ENCODE assay signal across 9 cellular contexts in the genomic region with DNA sequence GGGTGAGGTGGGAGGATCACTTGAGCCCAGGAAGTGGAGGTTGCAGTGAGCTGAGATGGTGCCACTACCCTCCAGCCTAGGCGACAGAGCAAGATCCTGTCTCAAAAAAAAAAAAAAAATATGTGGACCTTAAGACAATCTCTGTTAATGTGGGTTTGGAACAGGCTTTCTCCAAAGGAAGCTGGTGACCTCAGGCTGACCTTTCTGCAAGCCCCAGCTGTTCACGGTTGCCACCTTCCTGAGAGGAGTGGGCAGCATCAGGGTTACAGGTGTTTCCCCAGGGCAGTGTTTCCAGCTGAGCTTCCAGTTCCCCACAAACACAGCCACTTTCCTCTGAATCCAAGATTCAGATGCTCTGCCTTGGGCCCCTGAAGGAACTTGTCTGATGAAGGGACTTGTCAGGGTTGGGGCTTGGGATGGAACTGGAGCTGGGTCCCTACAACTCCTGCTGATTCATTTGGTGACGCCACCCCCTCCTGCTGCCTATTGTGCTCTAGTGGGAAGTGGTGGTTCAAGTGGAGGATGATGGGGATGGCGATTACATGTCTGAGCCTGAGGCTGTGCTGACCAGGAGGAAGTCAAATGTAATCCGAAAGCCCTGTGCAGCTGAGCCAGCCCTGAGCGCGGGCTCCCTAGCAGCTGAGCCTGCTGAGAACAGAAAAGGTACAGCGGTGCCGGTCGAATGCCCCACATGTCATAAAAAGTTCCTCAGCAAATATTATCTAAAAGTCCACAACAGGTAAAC. TPM values are rescaled to one million over a fixed set of nuclear protein-coding genes. Genes with fewer than 3 reads are reported as not detected.
A peak's percentile ranks its signal among the peaks of the same experiment; 100 is the strongest.
DNase-seq lines count a peak whose midpoint lies in the region; ATAC-seq and TF ChIP-seq lines count a peak whose summit lies in the region.
"Had no signal": no experiment of that assay in that cellular context is flagged by ENCODE, and none has a peak within 500 bp of the region (broad histone marks: within the 10 kb centered on the region; RNA-seq: fewer than 3 reads in every experiment).

No MANE protein-coding gene starts in this region.

- TF ChIP-seq CTCF in lung (IDR thresholded peaks at IDR 0.05; ENCODE audit: control extremely low read depth, extremely low read depth), result no peak

- no peaks in the 10 kb centered on the region for H3K36me3 Mint-ChIP-seq in CD4-positive, CD25-positive, alpha-beta regulatory T cell
- peaks cover 5% of the 10 kb centered on the region for H3K36me3 Mint-ChIP-seq in activated CD4-positive, alpha-beta memory T cell treated with anti-CD3 and anti-CD28 coated beads, Interleukin-2, amount 10 ng/mL, durations not matched to agents 7 days and 5 days (ENCODE audit: low read depth)

- H3K4me3 ChIP-seq in CD4-positive, CD25-positive, alpha-beta regulatory T cell (ENCODE audit: low read depth, low read length), result peak overlapping the region; percentile 7
- no peak overlapping the region for H3K4me3 ChIP-seq in lung

- H3K27ac ChIP-seq in CD4-positive, CD25-positive, alpha-beta regulatory T cell (ENCODE audit: insufficient read depth, low read length, poor library complexity, severe bottlenecking), result peak overlapping the region; percentile 26
- H3K27ac ChIP-seq in lung (ENCODE audit: low read depth in 1 of 2, low read length in 1 of 2), result peak overlapping the region; percentile 7 to 9

- POLR2A ChIA-PET in activated CD4-positive, alpha-beta memory T cell treated with anti-CD3 and anti-CD28 coated beads, Interleukin-2, amount 10 ng/mL, durations not matched to agents 7 days and 5 days (lab: Charles Lee), result interaction anchor here (1.0 to 6.2 kb wide), 5 partner anchors 10 to 32 kb away, joined by 3 to 94 read pairs (median 10); a partner anchor contains a TSS

- no peaks in the 10 kb centered on the region for H3K9me3 Mint-ChIP-seq in CD4-positive, CD25-positive, alpha-beta regulatory T cell
- H3K9me3 Mint-ChIP-seq in activated CD4-positive, alpha-beta memory T cell treated with anti-CD3 and anti-CD28 coated beads, Interleukin-2, amount 10 ng/mL, durations not matched to agents 7 days and 5 days, result no peaks in the 10 kb centered on the region

- ATAC-seq in CD4-positive, CD25-positive, alpha-beta regulatory T cell (ENCODE audit: low read depth in 2 of 2), result no peak
- peak; percentile 13 for ATAC-seq in lung (ENCODE audit: insufficient read depth, low FRiP score)

- H3K27me3 Mint-ChIP-seq in CD4-positive, CD25-positive, alpha-beta regulatory T cell, result peaks cover 4% of the 10 kb centered on the region
- H3K27me3 Mint-ChIP-seq in activated CD4-positive, alpha-beta memory T cell treated with anti-CD3 and anti-CD28 coated beads, Interleukin-2, amount 10 ng/mL, durations not matched to agents 7 days and 5 days, result no peaks in the 10 kb centered on the region

- no peaks in the 10 kb centered on the region for H3K9me3 ChIP-seq in CD4-positive, CD25-positive, alpha-beta regulatory T cell (ENCODE audit: control insufficient read depth in 2 of 2, low read length in 2 of 2)
- H3K9me3 ChIP-seq in lung (ENCODE audit: control insufficient read depth in 2 of 2, insufficient read depth in 1 of 2, low read length in 1 of 2), result no peaks in the 10 kb centered on the region

- H3K4me1 ChIP-seq in CD4-positive, CD25-positive, alpha-beta regulatory T cell (ENCODE audit: control insufficient read depth, insufficient read depth, low read length, poor library complexity, severe bottlenecking), result peaks cover 35% of the 10 kb centered on the region
- peaks cover 0 to 8% of the 10 kb centered on the region in 2 donors for H3K4me1 ChIP-seq in lung (ENCODE audit: control insufficient read depth in 2 of 2, insufficient read depth in 2 of 2, low read length in 2 of 2)

- CTCF ChIA-PET in activated CD4-positive, alpha-beta memory T cell treated with anti-CD3 and anti-CD28 coated beads, Interleukin-2, amount 10 ng/mL, durations not matched to agents 7 days and 5 days (lab: Charles Lee), result interaction anchor here (0.6 to 2.4 kb wide), 7 partner anchors 19 to 238 kb away, joined by 3 to 7 read pairs (median 4); a partner anchor contains a TSS

- H3K4me3 Mint-ChIP-seq in CD4-positive, CD25-positive, alpha-beta regulatory T cell, result peak overlapping the region; percentile 89 to 99 (median 96)
- peak overlapping the region; percentile 83 for H3K4me3 Mint-ChIP-seq in activated CD4-positive, alpha-beta memory T cell treated with anti-CD3 and anti-CD28 coated beads, Interleukin-2, amount 10 ng/mL, durations not matched to agents 7 days and 5 days

- in situ Hi-C loops in KBM-7 (cut with MboI; ENCODE audit: low pct_unique_long_range_greater_than_20kb, low sequenced_read_pairs), result no loop called here

- no peaks in the 10 kb centered on the region for H3K36me3 ChIP-seq in CD4-positive, CD25-positive, alpha-beta regulatory T cell (ENCODE audit: control insufficient read depth, insufficient read depth, low read length)
- no peaks in the 10 kb centered on the region for H3K36me3 ChIP-seq in lung (ENCODE audit: control insufficient read depth in 2 of 2, insufficient read depth in 2 of 2, low read length in 2 of 2)

- H3K27ac Mint-ChIP-seq in CD4-positive, CD25-positive, alpha-beta regulatory T cell, result peak overlapping the region in 2 of 3 donors; percentile 59 to 94
- H3K27ac Mint-ChIP-seq in activated CD4-positive, alpha-beta memory T cell treated with anti-CD3 and anti-CD28 coated beads, Interleukin-2, amount 10 ng/mL, durations not matched to agents 7 days and 5 days, result peak overlapping the region; percentile 52

- no peak for DNase-seq in CD4-positive, CD25-positive, alpha-beta regulatory T cell
- peak; percentile 77 for DNase-seq in KBM-7
- no peak for DNase-seq in activated CD4-positive, alpha-beta memory T cell treated with anti-CD3 and anti-CD28 coated beads, Interleukin-2, amount 10 ng/mL, durations not matched to agents 7 days and 5 days
- peak; percentile 48 for DNase-seq in lung (ENCODE audit: low spot score)
- DNase-seq in GM19238 (ENCODE audit: insufficient read length, low spot score), result no peak
- no peak for DNase-seq in NCI-H748 treated with DMSO at 0.1 percent for 48 hours (lab: John Stamatoyannopoulos, UW)
- DNase-seq in stimulated activated CD4-positive, alpha-beta T cell treated with anti-CD3 and anti-CD28 coated beads, Interleukin-12 subunit alpha, Interleukin-12 subunit beta, amount 100 ng/mL, for 4 hours, result no peak
- DNase-seq in cerebellar cortex (ENCODE audit: low spot score), result no peak
- DNase-seq: hippocampal formation had no signal

- 25 to 59% methylated on average over 10 of the region's 10 CpGs for WGBS in lung, 2 donors

- no peaks in the 10 kb centered on the region for H3K27me3 ChIP-seq in CD4-positive, CD25-positive, alpha-beta regulatory T cell (ENCODE audit: control insufficient read depth, insufficient read depth, low read length)
- no peaks in the 10 kb centered on the region for H3K27me3 ChIP-seq in lung (ENCODE audit: control insufficient read depth, insufficient read depth)

- peaks cover 0 to 55% (median 28%) of the 10 kb centered on the region in 4 donors for H3K4me1 Mint-ChIP-seq in CD4-positive, CD25-positive, alpha-beta regulatory T cell
- peaks cover 41% of the 10 kb centered on the region for H3K4me1 Mint-ChIP-seq in activated CD4-positive, alpha-beta memory T cell treated with anti-CD3 and anti-CD28 coated beads, Interleukin-2, amount 10 ng/mL, durations not matched to agents 7 days and 5 days

RNA-seq across cellular contexts. Expression of a gene that starts 1.9 kb away (rescaled TPM):
- 41.8 TPM for total RNA-seq in CD4-positive, CD25-positive, alpha-beta regulatory T cell
- polyA plus RNA-seq in CD4-positive, CD25-positive, alpha-beta regulatory T cell, result 10 to 100 TPM; 18.6 to 24.8 (median 21.9) TPM
- 10 to 100 TPM; 33.2 to 42.3 TPM for total RNA-seq in activated CD4-positive, alpha-beta memory T cell treated with anti-CD3 and anti-CD28 coated beads, Interleukin-2, amount 10 ng/mL, durations not matched to agents 7 days and 5 days
- total RNA-seq in lung, result 10 to 100 TPM; 21.6 to 41.3 TPM
- 10 to 100 TPM; 33.0 to 35.5 TPM for polyA plus RNA-seq in lung

RNA-seq across cellular contexts. Expression of a gene that starts 20.9 kb away (rescaled TPM):
- 34.4 TPM for total RNA-seq in CD4-positive, CD25-positive, alpha-beta regulatory T cell
- 10 to 100 TPM; 16.7 to 46.6 (median 26.2) TPM for polyA plus RNA-seq in CD4-positive, CD25-positive, alpha-beta regulatory T cell
- 10 to 100 TPM; 26.7 to 27.0 TPM for total RNA-seq in activated CD4-positive, alpha-beta memory T cell treated with anti-CD3 and anti-CD28 coated beads, Interleukin-2, amount 10 ng/mL, durations not matched to agents 7 days and 5 days
- 10 to 100 TPM; 16.0 to 31.3 TPM for total RNA-seq in lung
- 10 to 100 TPM in 1 of 2 donors, 1 to 10 TPM in 1; 9.2 to 23.3 TPM for polyA plus RNA-seq in lung

RNA-seq across cellular contexts. Expression of a gene that starts 26.6 kb away (rescaled TPM):
- not detected for total RNA-seq in CD4-positive, CD25-positive, alpha-beta regulatory T cell
- under 1 TPM in 1 of 4 donors, not detected in 3; 0.09 TPM for polyA plus RNA-seq in CD4-positive, CD25-positive, alpha-beta regulatory T cell
- total RNA-seq in activated CD4-positive, alpha-beta memory T cell treated with anti-CD3 and anti-CD28 coated beads, Interleukin-2, amount 10 ng/mL, durations not matched to agents 7 days and 5 days, result under 1 TPM in 1 of 2 experiments, not detected in 1; 0.08 TPM
- total RNA-seq in lung, result under 1 TPM; 0.21 to 0.51 TPM
- under 1 TPM; 0.02 to 0.08 TPM for polyA plus RNA-seq in lung

RNA-seq across cellular contexts. Expression of a gene that starts 27.4 kb away (rescaled TPM):
- 74.7 TPM for total RNA-seq in CD4-positive, CD25-positive, alpha-beta regulatory T cell
- 10 to 100 TPM; 11.0 to 23.0 (median 18.9) TPM for polyA plus RNA-seq in CD4-positive, CD25-positive, alpha-beta regulatory T cell
- 10 to 100 TPM; 39.1 to 40.8 TPM for total RNA-seq in activated CD4-positive, alpha-beta memory T cell treated with anti-CD3 and anti-CD28 coated beads, Interleukin-2, amount 10 ng/mL, durations not matched to agents 7 days and 5 days
- total RNA-seq in lung, result 10 to 100 TPM; 26.4 to 29.4 TPM
- 1 to 10 TPM; 3.4 to 6.9 TPM for polyA plus RNA-seq in lung

RNA-seq across cellular contexts. Expression of a gene that starts 31.8 kb away (rescaled TPM):
- 7.5 TPM for total RNA-seq in CD4-positive, CD25-positive, alpha-beta regulatory T cell
- polyA plus RNA-seq in CD4-positive, CD25-positive, alpha-beta regulatory T cell, result 1 to 10 TPM; 4.7 to 6.2 (median 5.3) TPM
- total RNA-seq in activated CD4-positive, alpha-beta memory T cell treated with anti-CD3 and anti-CD28 coated beads, Interleukin-2, amount 10 ng/mL, durations not matched to agents 7 days and 5 days, result 10 to 100 TPM; 15.4 to 17.2 TPM
- 10 to 100 TPM in 1 of 2 donors, 1 to 10 TPM in 1; 8.9 to 20.6 TPM for total RNA-seq in lung
- 1 to 10 TPM; 5.4 to 5.6 TPM for polyA plus RNA-seq in lung

Comparison
In these comparisons a context has a peak if more than half of its experiments do, and no peak if none do; other contexts are left out.
1. DNase-seq: peak in KBM-7 (single experiment) and lung (single experiment); none in CD4-positive, CD25-positive, alpha-beta regulatory T cell (0 of 3), activated CD4-positive, alpha-beta memory T cell treated with anti-CD3 and anti-CD28 coated beads, Interleukin-2, amount 10 ng/mL, durations not matched to agents 7 days and 5 days (single experiment), GM19238 (single experiment), NCI-H748 treated with DMSO at 0.1 percent for 48 hours (single experiment), stimulated activated CD4-positive, alpha-beta T cell treated with anti-CD3 and anti-CD28 coated beads, Interleukin-12 subunit alpha, Interleukin-12 subunit beta, amount 100 ng/mL, for 4 hours (single experiment) and cerebellar cortex (single experiment).